In genomic region chr17:60398227-60398959, GRCh38 we compare ENCODE assay signal across 1 cellular context.
TF ChIP-seq lines count a peak whose summit lies in the region.

No MANE protein-coding gene starts in this region.

TF ChIP-seq in K562, 482 proteins besides CTCF, POLR2A, EP300 and RAD21 (continued from another document and continues in another):
- TF ChIP-seq MGA (IDR thresholded peaks at IDR 0.05) (no peak), SPI1 (IDR thresholded peaks at IDR 0.05; ENCODE audit: borderline replicate concordance, low read depth, low read length) (peak; percentile 86), GTF2B (IDR thresholded peaks at IDR 0.05; ENCODE audit: extremely low read depth, insufficient read length) (no peak), IRF9 (tag; IDR thresholded peaks at IDR 0.05) (no peak), ZFPM2 (CRISPR knock-in tag; IDR thresholded peaks at IDR 0.05) (no peak), RBM39 (optimal IDR thresholded peaks at IDR 0.05; ENCODE audit: low read depth, low read length) (no peak), MEIS2 (IDR thresholded peaks at IDR 0.05; ENCODE audit: partially characterized antibody) (no peak), E2F3 (CRISPR knock-in tag; IDR thresholded peaks at IDR 0.05) (no peak), ETS2 (tag; IDR thresholded peaks at IDR 0.05; ENCODE audit: borderline replicate concordance, poor library complexity, severe bottlenecking) (no peak), ZNF766 (CRISPR knock-in tag; conservative IDR thresholded peaks at IDR 0.05) (peak; percentile 61; the same call in 1 of the 2 replicates), PTTG1 (tag; IDR thresholded peaks at IDR 0.05; ENCODE audit: low read depth) (no peak), ZBTB11 (CRISPR knock-in tag; IDR thresholded peaks at IDR 0.05) (no peak), ELF1 (tag; IDR thresholded peaks at IDR 0.05) (no peak), PHF20 (IDR thresholded peaks at IDR 0.05; ENCODE audit: partially characterized antibody) (no peak), MAFF (IDR thresholded peaks at IDR 0.05; ENCODE audit: low read length) (no peak), STAT5A (IDR thresholded peaks at IDR 0.05; ENCODE audit: borderline replicate concordance, low read length) (peak; percentile 31; the same call in 1 of the 2 replicates), ZNF212 (CRISPR knock-in tag; IDR thresholded peaks at IDR 0.05) (no peak), AFF1 (IDR thresholded peaks at IDR 0.05; ENCODE audit: low read depth in 1 of 2, partially characterized antibody in 2 of 2) (peak in 1 of 2 experiments; percentile 44), ZNF79 (CRISPR knock-in tag; IDR thresholded peaks at IDR 0.05; ENCODE audit: low read depth) (no peak), ZNF395 (CRISPR knock-in tag; IDR thresholded peaks at IDR 0.05) (no peak), ZNF431 (CRISPR knock-in tag; IDR thresholded peaks at IDR 0.05) (no peak), POLR2G (IDR thresholded peaks at IDR 0.05; ENCODE audit: low read depth, low read length) (no peak), BCOR (IDR thresholded peaks at IDR 0.05) (0 out of 2 replicates have a peak, but pooled peaks have one; percentile 13), HDGF (IDR thresholded peaks at IDR 0.05) (no peak), CREB3L1 (IDR thresholded peaks at IDR 0.05; ENCODE audit: borderline replicate concordance, low read depth) (no peak), LARP7 (IDR thresholded peaks at IDR 0.05) (no peak), BCL6 (CRISPR knock-in tag; IDR thresholded peaks at IDR 0.05) (no peak), ZNF780A (CRISPR knock-in tag; IDR thresholded peaks at IDR 0.05) (no peak), CREB1 (IDR thresholded peaks at IDR 0.05) (no peak), CREB1 (CRISPR knock-in tag; IDR thresholded peaks at IDR 0.05) (no peak)
